ENCODE assay signal across 17 cellular contexts in genomic region chr2:85761512-85761944, GRCh38. TPM values are rescaled to one million over a fixed set of nuclear protein-coding genes. Genes with fewer than 3 reads are reported as not detected.
A peak's percentile ranks its signal among the peaks of the same experiment; 100 is the strongest.
DNase-seq lines count a peak whose midpoint lies in the region; ATAC-seq, FAIRE-seq and TF ChIP-seq lines count a peak whose summit lies in the region.
"Had no signal": no experiment of that assay in that cellular context is flagged by ENCODE, and none has a peak within 500 bp of the region (broad histone marks: within the 10 kb centered on the region; RNA-seq: fewer than 3 reads in every experiment).

No MANE protein-coding gene starts in this region.

- TF ChIP-seq EP300 in HepG2 (IDR thresholded peaks at IDR 0.05; ENCODE audit: low read depth in 2 of 2, low read length in 2 of 2) (peak in 1 of 2 experiments; percentile 51; a peak in 1 of 4 replicates), HepG2 (CRISPR knock-in tag; IDR thresholded peaks at IDR 0.05; ENCODE audit: borderline replicate concordance) (no peak), suprapubic skin (IDR thresholded peaks at IDR 0.05) (no peak)

- no peak overlapping the region for H3K23ac ChIP-seq in IMR-90 (ENCODE audit: low read depth, low read length)

- peak overlapping the region; percentile 14; the same call in 1 of the 2 replicates for H2BK20ac ChIP-seq in IMR-90 (ENCODE audit: low read depth, low read length)

- H3K36me3 ChIP-seq in HEK293 (ENCODE audit: control insufficient read depth in 2 of 2, insufficient read depth in 1 of 2, low read length in 2 of 2) (no peaks in the 10 kb centered on the region), IMR-90 (ENCODE audit: control insufficient read depth, insufficient read depth, low read length) (peaks cover 41% of the 10 kb centered on the region), HepG2 (replicated peaks in 1 of 2; ENCODE audit: control insufficient read depth in 1 of 2, insufficient read depth in 2 of 2, low read length in 2 of 2) (no peaks in the 10 kb centered on the region), suprapubic skin (peaks cover 13% of the 10 kb centered on the region), OCI-LY7 (ENCODE audit: insufficient read depth, low read length) (no peaks in the 10 kb centered on the region)
- H3K36me3 ChIP-seq: BLaER1 had no signal

- peak; percentile 94 for FAIRE-seq in HepG2 (lab: Jason Lieb, UNC)

- H2AFZ ChIP-seq in IMR-90 (replicated peaks; ENCODE audit: low read length, poor library complexity), result peak overlapping the region; percentile 36
- H2AFZ ChIP-seq in HepG2 (ENCODE audit: low read length), result no peak overlapping the region
- H2AFZ ChIP-seq in OCI-LY7 (ENCODE audit: low read length), result no peak overlapping the region
- H2AFZ ChIP-seq: PC-9 had no signal

- no TSS peak for BruUV-seq in IMR-90 (replicated peaks; lab: Mats Ljungman, UMichigan)
- no TSS peak for BruUV-seq in HepG2 (replicated peaks; lab: Mats Ljungman, UMichigan)
- no TSS peak for BruUV-seq in OCI-LY7 (replicated peaks; lab: Mats Ljungman, UMichigan)

- H3K18ac ChIP-seq in IMR-90 (ENCODE audit: low read depth, low read length), result 0 out of 2 replicates have a peak overlapping the region, but pooled peaks have one; percentile 26

- POLR2A ChIA-PET in HEK293 (lab: Yijun Ruan, JAX), result interaction anchor here (1.2 to 1.4 kb wide), 2 partner anchors 11 to 19 kb away, joined by 3 to 5 read pairs; no protein-coding TSS in a partner anchor
- POLR2A ChIA-PET in IMR-90 (lab: Charles Lee; ENCODE audit: unreplicated experiment), result no interaction called here
- POLR2A ChIA-PET in HepG2 (lab: Yijun Ruan, JAX), result interaction anchor here (0.8 to 1.7 kb wide), 4 partner anchors 8 to 52 kb away, joined by 3 to 11 read pairs (median 4); no protein-coding TSS in a partner anchor
- POLR2A ChIA-PET in OCI-LY7 (lab: Charles Lee), result no interaction called here

- in situ Hi-C loops in IMR-90 (cut with MboI; ENCODE audit: low sequenced_read_pairs) (no loop called here), HepG2 (cut with HindIII; ENCODE audit: extremely low pct_ligation_motif_present, low pct_unique_long_range_greater_than_20kb) (no loop called here)

- peaks cover 33 to 39% of the 10 kb centered on the region in 2 donors for H3K27me3 Mint-ChIP-seq in natural killer cell treated with Interleukin-12 subunit alpha and Interleukin-12 subunit beta and Interleukin-15 and Interleukin-18, amount 100 ng/mL, for 72 hours
- peaks cover 10% of the 10 kb centered on the region for H3K27me3 Mint-ChIP-seq in glutamatergic neuron (ENCODE audit: unreplicated experiment)

- no peaks in the 10 kb centered on the region for H3K4me1 Mint-ChIP-seq in natural killer cell treated with Interleukin-12 subunit alpha and Interleukin-12 subunit beta and Interleukin-15 and Interleukin-18, amount 100 ng/mL, for 72 hours (ENCODE audit: low read depth in 2 of 2)
- H3K4me1 Mint-ChIP-seq in glutamatergic neuron (ENCODE audit: low read depth, unreplicated experiment), result peaks cover 25% of the 10 kb centered on the region

- TF ChIP-seq POLR2A in IMR-90 (IDR thresholded peaks at IDR 0.05; ENCODE audit: low read depth, low read length) (no peak), HepG2 (IDR thresholded peaks at IDR 0.05; ENCODE audit: insufficient read depth in 1 of 2, low read depth in 2 of 2, low read length in 2 of 2) (no peak), suprapubic skin (IDR thresholded peaks at IDR 0.05) (no peak)

- dilution Hi-C loops in IMR-90 (cut with HindIII; ENCODE audit: low sequenced_read_pairs, unreplicated experiment), result no loop called here

- H3K4me1 ChIP-seq in HEK293 (ENCODE audit: control insufficient read depth, insufficient read depth, low read length) (no peaks in the 10 kb centered on the region), IMR-90 (ENCODE audit: control insufficient read depth, insufficient read depth, low read length) (peaks cover 22% of the 10 kb centered on the region), HepG2 (ENCODE audit: insufficient read depth, low read length) (peaks cover 76% of the 10 kb centered on the region), suprapubic skin (peaks cover 32% of the 10 kb centered on the region), OCI-LY7 (ENCODE audit: insufficient read depth, low read length, poor library complexity, severe bottlenecking) (no peaks in the 10 kb centered on the region)

- no peak for TF ChIP-seq RAD21 in IMR-90 (IDR thresholded peaks at IDR 0.05; ENCODE audit: low read length)
- TF ChIP-seq RAD21 in HepG2 (CRISPR knock-in tag; IDR thresholded peaks at IDR 0.05), result no peak

- H2BK5ac ChIP-seq in IMR-90 (ENCODE audit: low read depth, low read length, poor library complexity, severe bottlenecking), result no peak overlapping the region

- ATAC-seq in IMR-90 (ENCODE audit: low read depth), result no peak; the same call in 1 of the 2 replicates
- peak; percentile 74 for ATAC-seq in HepG2
- no peak for ATAC-seq in HG03469 (IDR thresholded peaks at IDR 0.05; ENCODE audit: unreplicated experiment)
- no peak for ATAC-seq in natural killer cell treated with Interleukin-12 subunit alpha and Interleukin-12 subunit beta and Interleukin-15 and Interleukin-18, amount 100 ng/mL, for 72 hours
- ATAC-seq: SK-N-SH treated with all-trans-retinoic acid at 6 μM for 48 hours had no signal

- H2AK9ac ChIP-seq in IMR-90 (replicated peaks; ENCODE audit: low read depth, low read length, poor library complexity), result peak overlapping the region; percentile 74

- no peak for DNase-seq in IMR-90
- peak; percentile 90 for DNase-seq in HepG2 (ENCODE audit: low spot score)
- DNase-seq in suprapubic skin (ENCODE audit: low spot score in 2 of 2), result no peak
- DNase-seq in natural killer cell treated with Interleukin-12 subunit alpha and Interleukin-12 subunit beta and Interleukin-15 and Interleukin-18, amount 100 ng/mL, for 72 hours (ENCODE audit: low spot score), result no peak
- no peak for DNase-seq in glutamatergic neuron
- DNase-seq in OCI-LY7 (ENCODE audit: low spot score), result no peak
- DNase-seq: EL, H7, NCI-H1048, NCI-H146, NCI-H2107, NCI-H69, PC-9 had no signal

- H3K79me1 ChIP-seq in IMR-90 (ENCODE audit: low read depth in 1 of 2, low read length in 2 of 2), result peaks cover 19 to 82% of the 10 kb centered on the region in 2 experiments; a peak in 3 of 4 replicates

- H3K36me3 Mint-ChIP-seq in natural killer cell treated with Interleukin-12 subunit alpha and Interleukin-12 subunit beta and Interleukin-15 and Interleukin-18, amount 100 ng/mL, for 72 hours, result no peaks in the 10 kb centered on the region
- H3K36me3 Mint-ChIP-seq in glutamatergic neuron (ENCODE audit: unreplicated experiment), result peaks cover 4% of the 10 kb centered on the region

- peak overlapping the region; percentile 73; the same call in 1 of the 2 replicates for H3K4ac ChIP-seq in IMR-90 (ENCODE audit: low read depth, low read length)

- CTCF ChIA-PET in HEK293 (lab: Yijun Ruan, JAX), result interaction anchor here (0.6 to 8.0 kb wide), 9 partner anchors 9 to 124 kb away, joined by 3 to 57 read pairs (median 4); partner anchors contain the start of gene ATOH8
- CTCF ChIA-PET in IMR-90 (lab: Yijun Ruan, JAX), result interaction anchor here (0.8 to 4.6 kb wide), 2 partner anchors 11 to 33 kb away, joined by 3 to 20 read pairs; no protein-coding TSS in a partner anchor
- CTCF ChIA-PET in HepG2 (lab: Yijun Ruan, JAX; ENCODE audit: low intra/inter-chr PET ratio, low total read pairs), result no interaction called here
- CTCF ChIA-PET in OCI-LY7 (lab: Charles Lee; ENCODE audit: unreplicated experiment), result no interaction called here

- H4K8ac ChIP-seq in IMR-90 (ENCODE audit: low read depth in 2 of 2, low read length in 2 of 2), result peak overlapping the region in 1 of 2 experiments; percentile 47; a peak in 1 of 4 replicates

- H3K9ac ChIP-seq in IMR-90 (ENCODE audit: low read depth, low read length), result no peak overlapping the region
- H3K9ac ChIP-seq in HepG2 (ENCODE audit: insufficient read depth, low read depth, low read length), result peak overlapping the region; percentile 23; the same call in 1 of the 2 replicates
- H3K9ac ChIP-seq: BLaER1 had no signal

- H3K9me3 ChIP-seq in HEK293 (ENCODE audit: control insufficient read depth, insufficient read depth, low read depth, low read length) (no peaks in the 10 kb centered on the region), IMR-90 (ENCODE audit: control insufficient read depth, insufficient read depth, low read length) (no peaks in the 10 kb centered on the region), HepG2 (ENCODE audit: low read length) (no peaks in the 10 kb centered on the region), suprapubic skin (no peaks in the 10 kb centered on the region), OCI-LY7 (ENCODE audit: low read length) (no peaks in the 10 kb centered on the region)
- H3K9me3 ChIP-seq: BLaER1 had no signal

- no peaks in the 10 kb centered on the region for H3K27me3 ChIP-seq in IMR-90 (ENCODE audit: control insufficient read depth, insufficient read depth, low read length)
- H3K27me3 ChIP-seq in HepG2 (ENCODE audit: control insufficient read depth in 1 of 2, insufficient read depth in 2 of 2, low read length in 2 of 2), result no peaks in the 10 kb centered on the region
- H3K27me3 ChIP-seq in suprapubic skin, result peaks cover 11% of the 10 kb centered on the region

- H2BK15ac ChIP-seq in IMR-90 (ENCODE audit: low read depth, low read length), result peak overlapping the region; percentile 13; the same call in 1 of the 3 replicates

- H3K14ac ChIP-seq in IMR-90 (replicated peaks; ENCODE audit: low read depth, low read length), result peak overlapping the region; percentile 46; the same call in 1 of the 2 replicates

- no peak overlapping the region for H3K27ac ChIP-seq in HEK293 (ENCODE audit: extremely low read depth, low read depth, low read length)
- no peak overlapping the region for H3K27ac ChIP-seq in IMR-90 (ENCODE audit: insufficient read depth, low read length)
- no peak overlapping the region for H3K27ac ChIP-seq in HepG2 (ENCODE audit: extremely low read length, insufficient read depth, low read length)
- H3K27ac ChIP-seq in suprapubic skin, result no peak overlapping the region
- no peak overlapping the region for H3K27ac ChIP-seq in OCI-LY7 (ENCODE audit: low read depth, low read length, poor library complexity, severe bottlenecking)
- H3K27ac ChIP-seq: BLaER1, PC-9 had no signal

- H2AK5ac ChIP-seq in IMR-90 (ENCODE audit: low read depth, low read length), result peak overlapping the region; percentile 49

- H4K5ac ChIP-seq in IMR-90 (ENCODE audit: low read depth, low read length), result 0 out of 2 replicates have a peak overlapping the region, but pooled peaks have one; percentile 30

- H3K9me3 Mint-ChIP-seq in natural killer cell treated with Interleukin-12 subunit alpha and Interleukin-12 subunit beta and Interleukin-15 and Interleukin-18, amount 100 ng/mL, for 72 hours, result no peaks in the 10 kb centered on the region
- H3K9me3 Mint-ChIP-seq in glutamatergic neuron (ENCODE audit: unreplicated experiment), result peaks cover 13% of the 10 kb centered on the region

- H3K9me1 ChIP-seq in IMR-90 (ENCODE audit: insufficient read depth, low read length), result peaks cover 11% of the 10 kb centered on the region; the same call in 1 of the 2 replicates

- TF ChIP-seq CTCF in HEK293 (tag by site-specific recombination; IDR thresholded peaks at IDR 0.05), result no peak
- no peak for TF ChIP-seq CTCF in IMR-90 (conservative IDR thresholded peaks at IDR 0.05; ENCODE audit: low read depth, low read length)
- no peak; the same call in 1 of the 2 replicates for TF ChIP-seq CTCF in HepG2 (CRISPR knock-in tag; IDR thresholded peaks at IDR 0.05)
- no peak for TF ChIP-seq CTCF in suprapubic skin (IDR thresholded peaks at IDR 0.05)
- TF ChIP-seq CTCF in glutamatergic neuron (IDR thresholded peaks at IDR 0.05; ENCODE audit: partially characterized antibody, unreplicated experiment), result no peak
- no peak for TF ChIP-seq CTCF in OCI-LY7 (conservative IDR thresholded peaks at IDR 0.05; ENCODE audit: low read length)

- no CpG with 5 or more reads among the region's 3 CpGs for WGBS in IMR-90 (ENCODE audit: extremely low coverage in 2 of 2, insufficient read length in 1 of 2), 2 experiments
- WGBS in HepG2 (ENCODE audit: low lambda C conversion rate), result 0% methylated on average over 3 of the region's 3 CpGs
- WGBS in suprapubic skin, result 72% methylated on average over 2 of the region's 3 CpGs

- H3K56ac ChIP-seq in IMR-90 (ENCODE audit: extremely low read depth, insufficient read depth, low read length), result no peak overlapping the region

- intact Hi-C loops in IMR-90 (cut with micrococcal nuclease) (no loop called here), HepG2 (cut with micrococcal nuclease; ENCODE audit: unreplicated experiment) (no loop called here), OCI-LY7 (cut with micrococcal nuclease; ENCODE audit: unreplicated experiment) (no loop called here)

- H3K4me3 ChIP-seq in HEK293 (ENCODE audit: low read depth, low read length), result no peak overlapping the region
- H3K4me3 ChIP-seq in IMR-90 (ENCODE audit: insufficient read depth, low read depth, low read length), result no peak overlapping the region
- peak overlapping the region in 1 of 3 experiments; percentile 45; a peak in 2 of 6 replicates for H3K4me3 ChIP-seq in HepG2 (replicated peaks in 1 of 3; ENCODE audit: insufficient read depth in 1 of 3, low read depth in 2 of 3, low read length in 3 of 3)
- peak overlapping the region; percentile 59 for H3K4me3 ChIP-seq in suprapubic skin
- no peak overlapping the region for H3K4me3 ChIP-seq in OCI-LY7 (ENCODE audit: low read depth, low read length, poor library complexity, severe bottlenecking)
- H3K4me3 ChIP-seq: BLaER1, PC-9 had no signal

- H3K79me2 ChIP-seq in HepG2 (ENCODE audit: insufficient read depth, low read length), result no peaks in the 10 kb centered on the region
- H3K79me2 ChIP-seq in OCI-LY7 (ENCODE audit: insufficient read depth, low read depth, low read length), result no peaks in the 10 kb centered on the region

- no peak overlapping the region for H3K4me3 Mint-ChIP-seq in natural killer cell treated with Interleukin-12 subunit alpha and Interleukin-12 subunit beta and Interleukin-15 and Interleukin-18, amount 100 ng/mL, for 72 hours
- H3K4me3 Mint-ChIP-seq in glutamatergic neuron (ENCODE audit: unreplicated experiment), result no peak overlapping the region

- H3K4me2 ChIP-seq in IMR-90 (ENCODE audit: low read depth, low read length) (no peak overlapping the region), HepG2 (ENCODE audit: low read depth, low read length) (peak overlapping the region; percentile 71), OCI-LY7 (ENCODE audit: low read length) (no peak overlapping the region)
- H3K4me2 ChIP-seq: BLaER1, PC-9 had no signal

- peak overlapping the region; percentile 15 for H4K91ac ChIP-seq in IMR-90 (ENCODE audit: insufficient read depth, low read depth, low read length)

- H4K20me1 ChIP-seq in IMR-90 (ENCODE audit: insufficient read depth, low read length) (peaks cover 41% of the 10 kb centered on the region), HepG2 (ENCODE audit: insufficient read depth, low read length) (no peaks in the 10 kb centered on the region), OCI-LY7 (ENCODE audit: insufficient read depth, low read length) (no peaks in the 10 kb centered on the region)

- no peak overlapping the region for H2BK120ac ChIP-seq in IMR-90 (ENCODE audit: low read depth, low read length)

- H3K9me2 ChIP-seq in OCI-LY7 (ENCODE audit: insufficient read depth, low read length), result no peaks in the 10 kb centered on the region

- no peak overlapping the region for H3K27ac Mint-ChIP-seq in natural killer cell treated with Interleukin-12 subunit alpha and Interleukin-12 subunit beta and Interleukin-15 and Interleukin-18, amount 100 ng/mL, for 72 hours
- H3K27ac Mint-ChIP-seq in glutamatergic neuron (ENCODE audit: unreplicated experiment), result no peak overlapping the region

RNA-seq across cellular contexts. Expression of gene ATOH8, which starts 7.7 kb away (rescaled TPM):
- total RNA-seq in IMR-90 (2012; rRNA removed), result 7.8 and 7.9 TPM in 2 replicates
- polyA plus RNA-seq in IMR-90 (2012; rRNA removed), result 9.0 and 11.2 TPM in 2 replicates
- polyA plus RNA-seq in IMR-90 (2012; cell fraction: cytosol; rRNA removed), result 6.2 and 7.6 TPM in 2 replicates
- 5.0 and 13.0 TPM in 2 replicates for polyA plus RNA-seq in IMR-90 (2012; cell fraction: nucleus; rRNA removed; ENCODE audit: low replicate concordance)
- 0.11 and 0.13 TPM in 2 replicates for total RNA-seq in HepG2 (2016; rRNA removed; fragmentation: Illumina TruSeq; extraction: Trizol)
- 0.10 TPM in 1 of 2 replicates, not detected in the other for total RNA-seq in HepG2 (2016; cell fraction: cytosol; rRNA removed; fragmentation: Illumina TruSeq; extraction: Trizol; ENCODE audit: low read depth)
- total RNA-seq in HepG2 (2016; cell fraction: insoluble cytoplasmic fraction; rRNA removed; fragmentation: Illumina TruSeq; extraction: Trizol), result 0.13 and 0.21 TPM in 2 replicates
- total RNA-seq in HepG2 (2016; cell fraction: membrane; rRNA removed; fragmentation: Illumina TruSeq; extraction: Trizol), result 0.12 and 0.21 TPM in 2 replicates
- 0.34 and 0.38 TPM in 2 replicates for total RNA-seq in HepG2 (2016; cell fraction: nucleus; rRNA removed; fragmentation: Illumina TruSeq; extraction: Trizol)
- 0.22 and 0.61 TPM in 2 replicates for polyA plus RNA-seq in HepG2 (2011; rRNA removed)
- 0.23 and 0.62 TPM in 2 replicates for polyA plus RNA-seq in HepG2 (2011; cell fraction: cytosol; rRNA removed)
- polyA plus RNA-seq in HepG2 (2011; cell fraction: nucleus; rRNA removed), result 0.55 and 0.88 TPM in 2 replicates
- polyA plus RNA-seq in HepG2 (2012), result 0.13 TPM in 1 of 2 replicates, not detected in the other
- not detected in 2 replicates for polyA plus RNA-seq in HepG2 (2016; cell fraction: cytosol; fragmentation: Illumina TruSeq; extraction: Trizol; ENCODE audit: low read depth)
- polyA plus RNA-seq in HepG2 (2016; cell fraction: insoluble cytoplasmic fraction; fragmentation: Illumina TruSeq; extraction: Trizol; ENCODE audit: low read depth), result 0.11 and 0.14 TPM in 2 replicates
- 0.13 TPM in 1 of 2 replicates, not detected in the other for polyA plus RNA-seq in HepG2 (2016; cell fraction: membrane; fragmentation: Illumina TruSeq; extraction: Trizol; ENCODE audit: low read depth)
- 0.15 and 0.25 TPM in 2 replicates for polyA plus RNA-seq in HepG2 (2016; cell fraction: nucleus; fragmentation: Illumina TruSeq; extraction: Trizol; ENCODE audit: insufficient read depth, low read depth)
- 1.6 and 10.7 TPM in 2 replicates for polyA minus RNA-seq in HepG2 (2011; rRNA and poly(A)+ RNA removed; ENCODE audit: low replicate concordance)
- 0.44 TPM in 1 of 2 replicates, not detected in the other for polyA minus RNA-seq in HepG2 (2011; cell fraction: cytosol; rRNA and poly(A)+ RNA removed)
- 0.62 and 1.4 TPM in 2 replicates for polyA minus RNA-seq in HepG2 (2011; cell fraction: nucleus; rRNA and poly(A)+ RNA removed)
- 10 to 100 TPM in 3 of 4 donors, 1 to 10 TPM in 1; 9.7 to 30.3 (median 27.3) TPM for total RNA-seq in suprapubic skin
- total RNA-seq in natural killer cell treated with Interleukin-12 subunit alpha and Interleukin-12 subunit beta and Interleukin-15 and Interleukin-18, amount 100 ng/mL, for 72 hours, result not detected
- 9.0 TPM for total RNA-seq in glutamatergic neuron (ENCODE audit: unreplicated experiment)
- total RNA-seq in OCI-LY7 (2014; rRNA removed; shearing (Covaris generic)), result 0.44 TPM in 1 of 2 replicates, not detected in the other
- not detected in 2 replicates for total RNA-seq in OCI-LY7 (2022)
- total RNA-seq: PC-9 had no signal

Comparison
In these comparisons a context has a peak if more than half of its experiments do, and no peak if none do; other contexts are left out.
1. CTCF ChIA-PET loops: an anchor here in HEK293 (0.6 to 8.0 kb wide) and IMR-90 (0.8 to 4.6 kb wide); none called in HepG2 and OCI-LY7.
2. POLR2A ChIA-PET loops: an anchor here in HEK293 (1.2 to 1.4 kb wide) and HepG2 (0.8 to 1.7 kb wide); none called in IMR-90 and OCI-LY7.
3. Of the 63 proteins assayed by ChIP-seq in both HepG2 and HEK293: peak only in HepG2: PATZ1, REPIN1, ZBTB7A, ZNF292 and ZNF350; only in HEK293: none; in both: none; in neither: 58.